In genomic region chr3:126908752-126909275, GRCh38 we compare ENCODE assay signal across 1 cellular context.
TF ChIP-seq lines count a peak whose summit lies in the region.

No MANE protein-coding gene starts in this region.

TF ChIP-seq in K562, 482 proteins besides CTCF, POLR2A, EP300 and RAD21 (continued from another document and continues in another):
- TF ChIP-seq MNT (conservative IDR thresholded peaks at IDR 0.05) (peak; percentile 64 to 79), USF1 (CRISPR knock-in tag; IDR thresholded peaks at IDR 0.05) (no peak), SMAD2 (IDR thresholded peaks at IDR 0.05; ENCODE audit: low read depth, low read length) (no peak), XRCC5 (IDR thresholded peaks at IDR 0.05; ENCODE audit: low read depth, low read length) (no peak), CBFA2T2 (conservative IDR thresholded peaks at IDR 0.05) (peak; percentile 65), CXXC5 (CRISPR knock-in tag; IDR thresholded peaks at IDR 0.05) (peak; percentile 78), KLF16 (IDR thresholded peaks at IDR 0.05) (0 out of 2 replicates have a peak, but pooled peaks have one; percentile 38), ZNF133 (CRISPR knock-in tag; IDR thresholded peaks at IDR 0.05) (no peak), E2F5 (CRISPR knock-in tag; IDR thresholded peaks at IDR 0.05) (no peak), GATA2 (CRISPR knock-in tag; IDR thresholded peaks at IDR 0.05) (no peak), PTBP1 (IDR thresholded peaks at IDR 0.05; ENCODE audit: low read depth, low read length) (no peak), TAF15 (IDR thresholded peaks at IDR 0.05; ENCODE audit: low read depth, low read length) (no peak), BRF2 (IDR thresholded peaks at IDR 0.05; ENCODE audit: borderline replicate concordance, insufficient read depth, insufficient read length) (no peak), NCOA4 (IDR thresholded peaks at IDR 0.05; ENCODE audit: partially characterized antibody) (no peak), ZC3H11A (IDR thresholded peaks at IDR 0.05; ENCODE audit: low read depth, low read length) (no peak), ZBTB43 (CRISPR knock-in tag; IDR thresholded peaks at IDR 0.05) (no peak), NFE2L1 (tag; IDR thresholded peaks at IDR 0.05; ENCODE audit: borderline replicate concordance, low read depth) (no peak; the same call in 1 of the 2 replicates), ETV6 (IDR thresholded peaks at IDR 0.05; ENCODE audit: borderline replicate concordance in 1 of 2, low read depth in 2 of 2, low read length in 1 of 2) (peak in 1 of 2 experiments; percentile 78; a peak in 2 of 4 replicates), ETV6 (CRISPR knock-in tag; IDR thresholded peaks at IDR 0.05; ENCODE audit: borderline replicate concordance) (no peak), EHMT2 (IDR thresholded peaks at IDR 0.05) (no peak), SLC30A9 (CRISPR knock-in tag; IDR thresholded peaks at IDR 0.05) (no peak), KHSRP (IDR thresholded peaks at IDR 0.05) (no peak), ZMIZ1 (IDR thresholded peaks at IDR 0.05; ENCODE audit: low read depth in 2 of 2, low read length in 2 of 2) (peak in 1 of 2 experiments; percentile 79; a peak in 1 of 4 replicates), STAG1 (CRISPR knock-in tag; IDR thresholded peaks at IDR 0.05; ENCODE audit: borderline replicate concordance) (no peak), KLF10 (CRISPR knock-in tag; IDR thresholded peaks at IDR 0.05) (no peak), GABPA (tag; conservative IDR thresholded peaks at IDR 0.05; ENCODE audit: low read depth) (peak; percentile 70), ZNF707 (CRISPR knock-in tag; conservative IDR thresholded peaks at IDR 0.05) (no peak), PCBP1 (IDR thresholded peaks at IDR 0.05; ENCODE audit: low read depth, low read length, poor library complexity, severe bottlenecking) (no peak), GABPB2 (CRISPR knock-in tag; conservative IDR thresholded peaks at IDR 0.05) (no peak), ARHGAP35 (IDR thresholded peaks at IDR 0.05; ENCODE audit: partially characterized antibody) (no peak), MCM3 (IDR thresholded peaks at IDR 0.05) (no peak), MYNN (IDR thresholded peaks at IDR 0.05) (peak; percentile 80), MYNN (CRISPR knock-in tag; IDR thresholded peaks at IDR 0.05) (no peak), MCM5 (IDR thresholded peaks at IDR 0.05; ENCODE audit: low read depth) (no peak), SP1 (CRISPR knock-in tag; IDR thresholded peaks at IDR 0.05) (no peak), ZNF398 (CRISPR knock-in tag; IDR thresholded peaks at IDR 0.05) (no peak), MLLT1 (IDR thresholded peaks at IDR 0.05) (peak in 1 of 2 experiments; percentile 83; a peak in 2 of 4 replicates), MXD1 (CRISPR knock-in tag; IDR thresholded peaks at IDR 0.05; ENCODE audit: borderline replicate concordance, poor library complexity, severe bottlenecking) (no peak), THRB (CRISPR knock-in tag; conservative IDR thresholded peaks at IDR 0.05) (no peak), ZNF224 (CRISPR knock-in tag; IDR thresholded peaks at IDR 0.05) (no peak), E2F1 (CRISPR knock-in tag; IDR thresholded peaks at IDR 0.05) (no peak)
